In genomic region chr1:47478090-47478489, GRCh38 we compare ENCODE assay signal across 12 cellular contexts. TPM values are rescaled to one million over a fixed set of nuclear protein-coding genes. Genes with fewer than 3 reads are reported as not detected.
DNase-seq lines count a peak whose midpoint lies in the region; ATAC-seq, FAIRE-seq and TF ChIP-seq lines count a peak whose summit lies in the region.
"Had no signal": no experiment of that assay in that cellular context is flagged by ENCODE, and none has a peak within 500 bp of the region (broad histone marks: within the 10 kb centered on the region; RNA-seq: fewer than 3 reads in every experiment).

No MANE protein-coding gene starts in this region.

- no peaks in the 10 kb centered on the region for H4K20me1 ChIP-seq in GM23338 (replicated peaks; ENCODE audit: insufficient read depth)

- intact Hi-C loops in transverse colon (cut with DNase I; ENCODE audit: low total_unique reads): no loop called here

- H3K9me3 Mint-ChIP-seq in GM23338: peaks cover 3% of the 10 kb centered on the region; the same call in 1 of the 3 replicates

- H3K27ac Mint-ChIP-seq in GM23338: no peak overlapping the region

- H3K4me1 Mint-ChIP-seq in GM23338: peaks cover 14% of the 10 kb centered on the region

- no peak for TF ChIP-seq POLR2A in transverse colon (IDR thresholded peaks at IDR 0.05)

- no peaks in the 10 kb centered on the region; the same call in 2 of the 3 replicates for H3K36me3 Mint-ChIP-seq in GM23338 (ENCODE audit: low read depth)

- peak; percentile 51 to 70 for TF ChIP-seq RAD21 in liver (IDR thresholded peaks at IDR 0.05)

- no peaks in the 10 kb centered on the region for H3F3A ChIP-seq in GM23338 (replicated peaks; ENCODE audit: low read depth)

- H3K27me3 ChIP-seq in GM23338 (ENCODE audit: insufficient read depth): no peaks in the 10 kb centered on the region
- no peaks in the 10 kb centered on the region for H3K27me3 ChIP-seq in liver (ENCODE audit: control insufficient read depth in 4 of 4, insufficient read depth in 4 of 4, low read length in 3 of 4)
- no peaks in the 10 kb centered on the region for H3K27me3 ChIP-seq in transverse colon
- H3K27me3 ChIP-seq: sigmoid colon had no signal

- H3K4me3 ChIP-seq in GM23338 (no peak overlapping the region), liver (ENCODE audit: low read depth in 1 of 3, low read length in 3 of 3) (no peak overlapping the region), transverse colon (peak overlapping the region in 1 of 4 donors; percentile 8)
- H3K4me3 ChIP-seq: cardiac muscle cell, sigmoid colon had no signal

- WGBS in liver: 14% methylated on average over 9 of the region's 9 CpGs
- 16 to 20% methylated on average over 1 to 9 of the region's 9 CpGs for WGBS in transverse colon (ENCODE audit: low coverage in 1 of 2), 2 donors

- no peak for TF ChIP-seq CTCF in GM23338 (conservative IDR thresholded peaks at IDR 0.05; ENCODE audit: low read depth in 2 of 2)
- no peak for TF ChIP-seq CTCF in liver (IDR thresholded peaks at IDR 0.05; ENCODE audit: low read depth, low read length, missing input control)
- no peak for TF ChIP-seq CTCF in transverse colon (IDR thresholded peaks at IDR 0.05)

- H3K4me1 ChIP-seq in GM23338 (ENCODE audit: insufficient read depth) (peaks cover 4% of the 10 kb centered on the region; the same call in 1 of the 2 replicates), liver (ENCODE audit: control insufficient read depth in 4 of 4, insufficient read depth in 4 of 4, low read length in 3 of 4) (peaks cover 11 to 40% (median 35%) of the 10 kb centered on the region in 4 donors), transverse colon (peaks cover 0 to 30% (median 25%) of the 10 kb centered on the region in 4 donors)

- peaks cover 6% of the 10 kb centered on the region for H3K27me3 Mint-ChIP-seq in GM23338 (ENCODE audit: insufficient read depth, low read depth, poor library complexity)

- H3K4me2 ChIP-seq in GM23338: no peak overlapping the region

- H2AFZ ChIP-seq in GM23338: peak overlapping the region; percentile 47; the same call in 1 of the 2 replicates

- H3K9me3 ChIP-seq in liver (ENCODE audit: control insufficient read depth in 4 of 4, low read length in 3 of 4) (no peaks in the 10 kb centered on the region), transverse colon (no peaks in the 10 kb centered on the region)
- H3K9me3 ChIP-seq: sigmoid colon had no signal

- TF ChIP-seq EP300 in transverse colon (IDR thresholded peaks at IDR 0.05; ENCODE audit: low read depth): no peak

- H3K36me3 ChIP-seq in GM23338 (ENCODE audit: insufficient read depth): no peaks in the 10 kb centered on the region
- no peaks in the 10 kb centered on the region for H3K36me3 ChIP-seq in liver (ENCODE audit: control insufficient read depth in 4 of 4, insufficient read depth in 3 of 4, low read depth in 1 of 4, low read length in 3 of 4)
- H3K36me3 ChIP-seq in transverse colon: no peaks in the 10 kb centered on the region
- H3K36me3 ChIP-seq: cardiac muscle cell, sigmoid colon had no signal

- no peak overlapping the region for H3K4me3 Mint-ChIP-seq in GM23338

- no peaks in the 10 kb centered on the region for H3K9me2 ChIP-seq in GM23338 (ENCODE audit: insufficient read depth)

- H3K27ac ChIP-seq in GM23338 (ENCODE audit: low read depth) (no peak overlapping the region), liver (ENCODE audit: low read depth in 1 of 2, low read length in 2 of 2) (peak overlapping the region; percentile 44 to 72), transverse colon (peak overlapping the region; percentile 83 to 87 (median 86))
- H3K27ac ChIP-seq: cardiac muscle cell had no signal

- no peak for FAIRE-seq in RCC 7860 (lab: Jason Lieb, UNC)
- FAIRE-seq: D721Med had no signal

- no peak overlapping the region for H3K9ac ChIP-seq in liver (ENCODE audit: low read depth in 1 of 2, low read length in 2 of 2)

- DNase-seq in GM23338 (ENCODE audit: low spot score) (no peak), SW480 (ENCODE audit: low spot score) (peak; percentile 5), transverse colon (peak; percentile 78), KBM-7 (no peak), RCC 7860 (ENCODE audit: low spot score) (no peak)
- no peak for DNase-seq in activated effector memory CD4-positive, alpha-beta T cell treated with Interleukin-2 at 50 U/mL for 16 hours
- DNase-seq: erythroblast, NCI-H187, sigmoid colon had no signal

- ATAC-seq in GM23338: peak; percentile 40

- H3K79me2 ChIP-seq in GM23338 (replicated peaks; ENCODE audit: insufficient read depth): no peaks in the 10 kb centered on the region

- in situ Hi-C loops in transverse colon (cut with MboI; ENCODE audit: low pct_ligation_motif_present in 1 of 4, low pct_unique_long_range_greater_than_20kb in 1 of 4, low sequenced_read_pairs in 3 of 4) (no loop called here), KBM-7 (cut with MboI; ENCODE audit: low pct_unique_long_range_greater_than_20kb, low sequenced_read_pairs) (no loop called here)

TF ChIP-seq in GM23338, 12 proteins besides CTCF, POLR2A, EP300 and RAD21:
- no peak for TF ChIP-seq STAT1 (IDR thresholded peaks at IDR 0.05; ENCODE audit: unreplicated experiment)
- no peak for TF ChIP-seq JUNB (IDR thresholded peaks at IDR 0.05; ENCODE audit: unreplicated experiment)
- no peak for TF ChIP-seq POLR2AphosphoS5 (IDR thresholded peaks at IDR 0.05; ENCODE audit: low read depth)
- TF ChIP-seq, protein P1, sequence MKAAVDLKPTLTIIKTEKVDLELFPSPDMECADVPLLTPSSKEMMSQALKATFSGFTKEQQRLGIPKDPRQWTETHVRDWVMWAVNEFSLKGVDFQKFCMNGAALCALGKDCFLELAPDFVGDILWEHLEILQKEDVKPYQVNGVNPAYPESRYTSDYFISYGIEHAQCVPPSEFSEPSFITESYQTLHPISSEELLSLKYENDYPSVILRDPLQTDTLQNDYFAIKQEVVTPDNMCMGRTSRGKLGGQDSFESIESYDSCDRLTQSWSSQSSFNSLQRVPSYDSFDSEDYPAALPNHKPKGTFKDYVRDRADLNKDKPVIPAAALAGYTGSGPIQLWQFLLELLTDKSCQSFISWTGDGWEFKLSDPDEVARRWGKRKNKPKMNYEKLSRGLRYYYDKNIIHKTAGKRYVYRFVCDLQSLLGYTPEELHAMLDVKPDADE (IDR thresholded peaks at IDR 0.05): no peak
- TF ChIP-seq ZNF114 (CRISPR knock-in tag; IDR thresholded peaks at IDR 0.05): no peak

TF ChIP-seq in liver, 16 proteins besides CTCF, POLR2A, EP300 and RAD21 (continues in another document):
- TF ChIP-seq, protein P2, sequence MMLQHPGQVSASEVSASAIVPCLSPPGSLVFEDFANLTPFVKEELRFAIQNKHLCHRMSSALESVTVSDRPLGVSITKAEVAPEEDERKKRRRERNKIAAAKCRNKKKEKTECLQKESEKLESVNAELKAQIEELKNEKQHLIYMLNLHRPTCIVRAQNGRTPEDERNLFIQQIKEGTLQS (IDR thresholded peaks at IDR 0.05): no peak
- TF ChIP-seq FOXA2 (IDR thresholded peaks at IDR 0.05) (peak; percentile 78), HNF4A (conservative IDR thresholded peaks at IDR 0.05) (peak; percentile 80 to 86), FOXA1 (IDR thresholded peaks at IDR 0.05) (peak; percentile 82), ZBTB33 (IDR thresholded peaks at IDR 0.05) (peak; percentile 59), HNF4G (IDR thresholded peaks at IDR 0.05) (peak; percentile 63), TAF1 (conservative IDR thresholded peaks at IDR 0.05) (no peak), RXRA (IDR thresholded peaks at IDR 0.05) (peak; percentile 74 to 93), NR2F2 (IDR thresholded peaks at IDR 0.05) (peak; percentile 86), JUND (IDR thresholded peaks at IDR 0.05) (peak in 1 of 2 donors; percentile 33), YY1 (IDR thresholded peaks at IDR 0.05) (no peak), GABPA (IDR thresholded peaks at IDR 0.05 in 1 of 2, conservative IDR thresholded peaks at IDR 0.05 in 1 of 2) (peak in 1 of 2 donors; percentile 13), MAX (IDR thresholded peaks at IDR 0.05) (peak; percentile 62)

RNA-seq across cellular contexts. Expression of gene FOXD2, which starts 40.2 kb away (rescaled TPM):
- total RNA-seq in GM23338 (2014; rRNA removed; shearing (Covaris generic)): 0.28 TPM in 1 of 2 replicates, not detected in the other
- polyA plus RNA-seq in GM23338 (2016; fragmentation: Nextera tagmentation; extraction: Ambion mirVana) (not detected in 2 replicates), liver (under 1 TPM in 1 of 2 donors, not detected in 1; 0.17 TPM)
- total RNA-seq in liver (under 1 TPM; 0.05 to 0.08 TPM), transverse colon (10 to 100 TPM; 15.8 to 20.9 (median 17.2) TPM)
- total RNA-seq: cardiac muscle cell had no signal

Comparison
In these comparisons a context has a peak if more than half of its experiments do, and no peak if none do; other contexts are left out.
1. DNase-seq: peak in SW480 (single experiment) and transverse colon (single experiment); none in GM23338 (single experiment), KBM-7 (single experiment), activated effector memory CD4-positive, alpha-beta T cell treated with Interleukin-2 at 50 U/mL for 16 hours (single experiment) and RCC 7860 (single experiment).
2. RNA of gene FOXD2, which starts 40.2 kb away (total RNA-seq): 15.8 to 20.9 TPM in transverse colon; 0.28 TPM in GM23338 and 0.05 to 0.08 TPM in liver; every median in the first group is over 10 times any median in the second.